15 cellular contexts compared by ENCODE assay signal in genomic region chr2:135701442-135701841, GRCh38. TPM values are rescaled to one million over a fixed set of nuclear protein-coding genes. Genes with fewer than 3 reads are reported as not detected.
DNase-seq lines count a peak whose midpoint lies in the region; ATAC-seq and TF ChIP-seq lines count a peak whose summit lies in the region.
"Had no signal": no experiment of that assay in that cellular context is flagged by ENCODE, and none has a peak within 500 bp of the region (broad histone marks: within the 10 kb centered on the region; RNA-seq: fewer than 3 reads in every experiment).

No MANE protein-coding gene starts in this region.

- no peaks in the 10 kb centered on the region for H3K9me3 ChIP-seq in MG63
- H3K9me3 ChIP-seq in psoas muscle, result no peaks in the 10 kb centered on the region

- WGBS in psoas muscle, 3 donors, result 75 to 94% (median 79%) methylated on average over 2 of the region's 2 CpGs

- no peak for DNase-seq in activated CD8-positive, alpha-beta T cell treated with anti-CD3 and anti-CD28 coated beads for 36 hours
- DNase-seq in activated CD8-positive, alpha-beta T cell treated with anti-CD3 and anti-CD28 coated beads, Interleukin-2, amount 10 ng/mL, durations not matched to agents 7 days and 5 days, result no peak
- DNase-seq in MG63 (peak; percentile 66), epithelial cell of proximal tubule (ENCODE audit: low read depth) (peak; percentile 60), psoas muscle (no peak), foreskin melanocyte (no peak), SKM-1 (lab: John Stamatoyannopoulos, UW; ENCODE audit: unreplicated experiment) (no peak)
- DNase-seq: activated CD8-positive, alpha-beta memory T cell treated with anti-CD3 and anti-CD28 coated beads for 24 hours; NCI-H146; NCI-H774; stimulated activated CD4-positive, alpha-beta T cell treated with anti-CD3 and anti-CD28 coated beads, Interleukin-15, amount 100 ng/mL, for 24 hours; trophoblast cell had no signal

- H3K4me1 ChIP-seq in psoas muscle, result peaks cover 6% of the 10 kb centered on the region

- no peak overlapping the region for H3K4me3 Mint-ChIP-seq in activated CD8-positive, alpha-beta T cell treated with anti-CD3 and anti-CD28 coated beads for 36 hours
- H3K4me3 Mint-ChIP-seq in activated CD8-positive, alpha-beta T cell treated with anti-CD3 and anti-CD28 coated beads, Interleukin-2, amount 10 ng/mL, durations not matched to agents 7 days and 5 days, result no peak overlapping the region

- no peaks in the 10 kb centered on the region for H3K27me3 Mint-ChIP-seq in activated CD8-positive, alpha-beta T cell treated with anti-CD3 and anti-CD28 coated beads for 36 hours
- H3K27me3 Mint-ChIP-seq in activated CD8-positive, alpha-beta T cell treated with anti-CD3 and anti-CD28 coated beads, Interleukin-2, amount 10 ng/mL, durations not matched to agents 7 days and 5 days (ENCODE audit: low read depth), result no peaks in the 10 kb centered on the region
- H3K27me3 Mint-ChIP-seq: IgD-negative memory B cell had no signal

- POLR2A ChIA-PET in activated CD8-positive, alpha-beta T cell treated with anti-CD3 and anti-CD28 coated beads for 36 hours (lab: Charles Lee), result no interaction called here
- POLR2A ChIA-PET in activated CD8-positive, alpha-beta T cell treated with anti-CD3 and anti-CD28 coated beads, Interleukin-2, amount 10 ng/mL, durations not matched to agents 7 days and 5 days (lab: Charles Lee), result interaction anchor here (0.7 kb wide), 1 partner anchor 68 kb away, joined by 3 read pairs; no protein-coding TSS in a partner anchor

- peak; percentile 47 for ATAC-seq in activated CD8-positive, alpha-beta T cell treated with anti-CD3 and anti-CD28 coated beads for 36 hours
- ATAC-seq in activated CD8-positive, alpha-beta T cell treated with anti-CD3 and anti-CD28 coated beads, Interleukin-2, amount 10 ng/mL, durations not matched to agents 7 days and 5 days, result no peak
- ATAC-seq in psoas muscle, result peak in 3 of 4 donors; percentile 53 to 79 (median 67)
- no peak for ATAC-seq in GM21723 (IDR thresholded peaks at IDR 0.05; ENCODE audit: unreplicated experiment)

- H3K36me3 Mint-ChIP-seq in activated CD8-positive, alpha-beta T cell treated with anti-CD3 and anti-CD28 coated beads for 36 hours (ENCODE audit: low read depth), result no peaks in the 10 kb centered on the region
- peaks cover 4% of the 10 kb centered on the region for H3K36me3 Mint-ChIP-seq in activated CD8-positive, alpha-beta T cell treated with anti-CD3 and anti-CD28 coated beads, Interleukin-2, amount 10 ng/mL, durations not matched to agents 7 days and 5 days (ENCODE audit: low read depth)
- H3K36me3 Mint-ChIP-seq: IgD-negative memory B cell had no signal

- H3K36me3 ChIP-seq in MG63 (peaks cover 5% of the 10 kb centered on the region; the same call in 1 of the 2 replicates), psoas muscle (ENCODE audit: insufficient read depth in 1 of 2, low read depth in 1 of 2) (no peaks in the 10 kb centered on the region)

- no peaks in the 10 kb centered on the region for H3K4me1 Mint-ChIP-seq in activated CD8-positive, alpha-beta T cell treated with anti-CD3 and anti-CD28 coated beads for 36 hours (ENCODE audit: low read depth)
- H3K4me1 Mint-ChIP-seq in activated CD8-positive, alpha-beta T cell treated with anti-CD3 and anti-CD28 coated beads, Interleukin-2, amount 10 ng/mL, durations not matched to agents 7 days and 5 days (ENCODE audit: low read depth), result no peaks in the 10 kb centered on the region
- H3K4me1 Mint-ChIP-seq: IgD-negative memory B cell had no signal

- no peaks in the 10 kb centered on the region for H3K9me3 Mint-ChIP-seq in activated CD8-positive, alpha-beta T cell treated with anti-CD3 and anti-CD28 coated beads for 36 hours
- no peaks in the 10 kb centered on the region for H3K9me3 Mint-ChIP-seq in activated CD8-positive, alpha-beta T cell treated with anti-CD3 and anti-CD28 coated beads, Interleukin-2, amount 10 ng/mL, durations not matched to agents 7 days and 5 days (ENCODE audit: insufficient read depth)
- H3K9me3 Mint-ChIP-seq: IgD-negative memory B cell had no signal

- H3K27ac ChIP-seq in psoas muscle, result no peak overlapping the region
- H3K27ac ChIP-seq: parathyroid adenoma had no signal

- no peak overlapping the region for H3K4me3 ChIP-seq in MG63
- H3K4me3 ChIP-seq in epithelial cell of proximal tubule (ENCODE audit: low read depth, low read length), result no peak overlapping the region
- no peak overlapping the region for H3K4me3 ChIP-seq in psoas muscle

- CTCF ChIA-PET in activated CD8-positive, alpha-beta T cell treated with anti-CD3 and anti-CD28 coated beads for 36 hours (lab: Charles Lee), result no interaction called here
- CTCF ChIA-PET in activated CD8-positive, alpha-beta T cell treated with anti-CD3 and anti-CD28 coated beads, Interleukin-2, amount 10 ng/mL, durations not matched to agents 7 days and 5 days (lab: Charles Lee), result no interaction called here

- no peak for TF ChIP-seq CTCF in activated CD8-positive, alpha-beta T cell treated with anti-CD3 and anti-CD28 coated beads for 36 hours (IDR thresholded peaks at IDR 0.05)
- no peak for TF ChIP-seq CTCF in epithelial cell of proximal tubule (conservative IDR thresholded peaks at IDR 0.05; ENCODE audit: low read depth, low read length)
- no peak for TF ChIP-seq CTCF in psoas muscle (IDR thresholded peaks at IDR 0.05)

- intact Hi-C loops in activated CD8-positive, alpha-beta T cell treated with anti-CD3 and anti-CD28 coated beads for 36 hours (cut with micrococcal nuclease), result no loop called here
- intact Hi-C loops in psoas muscle (cut with DNase I), result no loop called here

- no peaks in the 10 kb centered on the region for H3K27me3 ChIP-seq in MG63
- H3K27me3 ChIP-seq in psoas muscle (ENCODE audit: insufficient read depth in 3 of 3, low read length in 2 of 3), result no peaks in the 10 kb centered on the region

- no peak overlapping the region for H3K27ac Mint-ChIP-seq in activated CD8-positive, alpha-beta T cell treated with anti-CD3 and anti-CD28 coated beads for 36 hours
- H3K27ac Mint-ChIP-seq in activated CD8-positive, alpha-beta T cell treated with anti-CD3 and anti-CD28 coated beads, Interleukin-2, amount 10 ng/mL, durations not matched to agents 7 days and 5 days, result no peak overlapping the region
- H3K27ac Mint-ChIP-seq: IgD-negative memory B cell had no signal

RNA-seq across cellular contexts. Expression of gene UBXN4, which starts 40.2 kb away (rescaled TPM):
- total RNA-seq in activated CD8-positive, alpha-beta T cell treated with anti-CD3 and anti-CD28 coated beads for 36 hours, result 100 to 1,000 TPM in 1 of 2 experiments, 10 to 100 TPM in 1; 90.5 to 105 TPM
- 10 to 100 TPM; 94.1 to 96.2 TPM for total RNA-seq in activated CD8-positive, alpha-beta T cell treated with anti-CD3 and anti-CD28 coated beads, Interleukin-2, amount 10 ng/mL, durations not matched to agents 7 days and 5 days
- total RNA-seq in MG63 (2014; rRNA removed; shearing (Covaris generic); ENCODE audit: low replicate concordance), result 46.3 and 63.0 TPM in 2 replicates
- total RNA-seq in epithelial cell of proximal tubule (47.2 and 50.2 TPM in 2 replicates), psoas muscle (100 to 1,000 TPM in 1 of 4 donors, 10 to 100 TPM in 3; 73.3 to 101 (median 96.0) TPM)
- 100 to 1,000 TPM in 1 of 3 donors, 10 to 100 TPM in 2; 37.3 to 117 (median 53.1) TPM for polyA plus RNA-seq in psoas muscle

Comparison
In these comparisons a context has a peak if more than half of its experiments do, and no peak if none do; other contexts are left out.
1. ATAC-seq: peak in activated CD8-positive, alpha-beta T cell treated with anti-CD3 and anti-CD28 coated beads for 36 hours (single experiment) and psoas muscle (3 of 4); none in activated CD8-positive, alpha-beta T cell treated with anti-CD3 and anti-CD28 coated beads, Interleukin-2, amount 10 ng/mL, durations not matched to agents 7 days and 5 days (single experiment) and GM21723 (single experiment).
2. DNase-seq: peak in MG63 (single experiment) and epithelial cell of proximal tubule (single experiment); none in activated CD8-positive, alpha-beta T cell treated with anti-CD3 and anti-CD28 coated beads for 36 hours (single experiment), activated CD8-positive, alpha-beta T cell treated with anti-CD3 and anti-CD28 coated beads, Interleukin-2, amount 10 ng/mL, durations not matched to agents 7 days and 5 days (single experiment), psoas muscle (0 of 2), foreskin melanocyte (single experiment) and SKM-1 (single experiment).